Comparison of ENCODE assay signal across 1 cellular context in genomic region chr9:93949694-93950449, GRCh38.
A peak's percentile ranks its signal among the peaks of the same experiment; 100 is the strongest.
TF ChIP-seq lines count a peak whose summit lies in the region.

No MANE protein-coding gene starts in this region.

TF ChIP-seq in K562, 482 proteins besides CTCF, POLR2A, EP300 and RAD21 (continued from another document):
- TF ChIP-seq ATF2 (CRISPR knock-in tag; IDR thresholded peaks at IDR 0.05) (no peak), ATF3 (IDR thresholded peaks at IDR 0.05) (0 out of 2 replicates have a peak, but pooled peaks have one; percentile 43), ATF3 (CRISPR knock-in tag; conservative IDR thresholded peaks at IDR 0.05) (no peak), GTF2E2 (tag; IDR thresholded peaks at IDR 0.05) (no peak), TBL1XR1 (IDR thresholded peaks at IDR 0.05; ENCODE audit: low read length in 2 of 2) (no peak), NFATC3 (IDR thresholded peaks at IDR 0.05) (no peak), COPS2 (conservative IDR thresholded peaks at IDR 0.05) (no peak), IFI16 (CRISPR knock-in tag; IDR thresholded peaks at IDR 0.05) (no peak), RBM34 (IDR thresholded peaks at IDR 0.05; ENCODE audit: borderline replicate concordance, insufficient read depth, low read length) (no peak), NRF1 (conservative IDR thresholded peaks at IDR 0.05 in 1 of 2, IDR thresholded peaks at IDR 0.05 in 1 of 2) (no peak), MNT (conservative IDR thresholded peaks at IDR 0.05) (no peak)
